9 cellular contexts compared by ENCODE assay signal in genomic region chr4:143375326-143376073, GRCh38. TPM values are rescaled to one million over a fixed set of nuclear protein-coding genes. Genes with fewer than 3 reads are reported as not detected.
DNase-seq lines count a peak whose midpoint lies in the region; ATAC-seq and TF ChIP-seq lines count a peak whose summit lies in the region.
"Had no signal": no experiment of that assay in that cellular context is flagged by ENCODE, and none has a peak within 500 bp of the region (broad histone marks: within the 10 kb centered on the region; RNA-seq: fewer than 3 reads in every experiment).

No MANE protein-coding gene starts in this region.

- no peaks in the 10 kb centered on the region for H3K36me3 ChIP-seq in gastrocnemius medialis
- H3K36me3 ChIP-seq: neutrophil had no signal

- peak; percentile 31 for DNase-seq in COLO668 (lab: John Stamatoyannopoulos, UW; ENCODE audit: unreplicated experiment)
- DNase-seq in SHP77 treated with DMSO at 0.1 percent for 48 hours (lab: John Stamatoyannopoulos, UW), result peak; percentile 0
- peak; percentile 91 for DNase-seq in globus pallidus (ENCODE audit: low spot score)
- peak in 1 of 2 donors; percentile 35 for DNase-seq in gastrocnemius medialis
- DNase-seq in posterior vena cava (ENCODE audit: low spot score), result no peak
- DNase-seq in activated T-cell treated with anti-CD3 and anti-CD28 coated beads for 4 hours, result no peak

- H3K27ac ChIP-seq in gastrocnemius medialis, result peak overlapping the region; percentile 69 to 92 (median 86)
- H3K27ac ChIP-seq: neutrophil had no signal

- TF ChIP-seq CTCF in gastrocnemius medialis (IDR thresholded peaks at IDR 0.05 in 4 of 5, conservative IDR thresholded peaks at IDR 0.05 in 1 of 5), result peak; percentile 38 to 61 (median 40)

- no peaks in the 10 kb centered on the region for H3K27me3 ChIP-seq in gastrocnemius medialis
- H3K27me3 ChIP-seq: neutrophil had no signal

- intact Hi-C loops in gastrocnemius medialis (cut with DNase I; ENCODE audit: low total_unique reads), result loop anchor here (2.0 kb wide), 1 partner anchor 107 kb away; no protein-coding TSS in a partner anchor
- intact Hi-C loops in posterior vena cava (cut with DNase I), result no loop called here

- no peak for TF ChIP-seq POLR2A in gastrocnemius medialis (IDR thresholded peaks at IDR 0.05)

- H3K4me3 ChIP-seq in gastrocnemius medialis, result no peak overlapping the region

- ATAC-seq in GM18519 (IDR thresholded peaks at IDR 0.05; ENCODE audit: low FRiP score, unreplicated experiment), result peak; percentile 33
- peak; percentile 28 for ATAC-seq in HG02981 (IDR thresholded peaks at IDR 0.05; ENCODE audit: unreplicated experiment)
- peak; percentile 46 to 58 for ATAC-seq in gastrocnemius medialis

- in situ Hi-C loops in gastrocnemius medialis (cut with MboI; ENCODE audit: low sequenced_read_pairs in 4 of 4), result loop anchor here in 1 of 4 donors (10.0 kb wide), 1 partner anchor 139 kb away; the partner anchor contains the start of gene SMARCA5

- H3K4me1 ChIP-seq in gastrocnemius medialis, result peaks cover 81 to 82% of the 10 kb centered on the region in 2 donors

- no peaks in the 10 kb centered on the region for H3K9me3 ChIP-seq in gastrocnemius medialis
- H3K9me3 ChIP-seq: neutrophil had no signal

RNA-seq across cellular contexts. Expression of gene GAB1, which starts 38.8 kb away (rescaled TPM):
- total RNA-seq in gastrocnemius medialis (10 to 100 TPM; 11.4 to 27.9 (median 26.6) TPM), posterior vena cava (10 to 100 TPM; 36.0 to 36.6 TPM)

Comparison
In these comparisons a context has a peak if more than half of its experiments do, and no peak if none do; other contexts are left out.
1. DNase-seq: peak in COLO668 (single experiment), SHP77 treated with DMSO at 0.1 percent for 48 hours (single experiment) and globus pallidus (single experiment); none in posterior vena cava (single experiment) and activated T-cell treated with anti-CD3 and anti-CD28 coated beads for 4 hours (single experiment).
2. Peak in every context shown above with its lines, with median percentiles within 50 percentile points of each other: ATAC-seq.